Comparison of ENCODE assay signal across 21 cellular contexts in genomic region chr4:31793907-31794306, GRCh38.
DNase-seq lines count a peak whose midpoint lies in the region; ATAC-seq and TF ChIP-seq lines count a peak whose summit lies in the region.
"Had no signal": no experiment of that assay in that cellular context is flagged by ENCODE, and none has a peak within 500 bp of the region (broad histone marks: within the 10 kb centered on the region; RNA-seq: fewer than 3 reads in every experiment).

No MANE protein-coding gene starts in this region.

- no peak overlapping the region for H2BK15ac ChIP-seq in mesenchymal stem cell (ENCODE audit: low read depth, poor library complexity, severe bottlenecking)

- POLR2A ChIA-PET in OCI-LY7 (lab: Charles Lee) = no interaction called here

- H3K4me2 ChIP-seq in OCI-LY7 (ENCODE audit: low read length) (no peak overlapping the region), mesenchymal stem cell (ENCODE audit: low read length, poor library complexity, severe bottlenecking) (no peak overlapping the region)

- no peak overlapping the region for H2BK5ac ChIP-seq in mesenchymal stem cell (ENCODE audit: low read depth, low read length, poor library complexity, severe bottlenecking)

- H4K20me1 ChIP-seq in OCI-LY7 (ENCODE audit: insufficient read depth, low read length) = no peaks in the 10 kb centered on the region

- H3K4ac ChIP-seq in mesenchymal stem cell (ENCODE audit: low read depth in 1 of 2, low read length in 2 of 2) = no peak overlapping the region

- H3K27me3 ChIP-seq in colonic mucosa = no peaks in the 10 kb centered on the region
- no peaks in the 10 kb centered on the region for H3K27me3 ChIP-seq in mesenchymal stem cell (ENCODE audit: control insufficient read depth in 1 of 2, insufficient read depth in 1 of 2, low read length in 2 of 2)
- H3K27me3 ChIP-seq: vagina had no signal

- no peak overlapping the region for H3K14ac ChIP-seq in mesenchymal stem cell (ENCODE audit: low read length in 2 of 2)

- BruUV-seq in OCI-LY7 (replicated peaks; lab: Mats Ljungman, UMichigan) = no TSS peak

- H3K9ac ChIP-seq in colonic mucosa (ENCODE audit: low read depth in 2 of 2, low read length in 2 of 2) (no peak overlapping the region), mesenchymal stem cell (ENCODE audit: low read length) (no peak overlapping the region)

- CTCF ChIA-PET in OCI-LY7 (lab: Charles Lee; ENCODE audit: unreplicated experiment) = no interaction called here

- no CpG with 5 or more reads among the region's 4 CpGs for WGBS in mesenchymal stem cell

- H3K36me3 ChIP-seq in OCI-LY7 (ENCODE audit: insufficient read depth, low read length) = no peaks in the 10 kb centered on the region
- no peaks in the 10 kb centered on the region for H3K36me3 ChIP-seq in colonic mucosa
- no peaks in the 10 kb centered on the region for H3K36me3 ChIP-seq in mesenchymal stem cell (ENCODE audit: control insufficient read depth in 1 of 2, insufficient read depth in 2 of 2, low read depth in 1 of 2, low read length in 2 of 2)
- H3K36me3 ChIP-seq: prostate gland, vagina had no signal

- no peak overlapping the region for H2AK5ac ChIP-seq in mesenchymal stem cell (ENCODE audit: low read length, severe bottlenecking)

- H3K4me1 ChIP-seq in OCI-LY7 (ENCODE audit: insufficient read depth, low read length, poor library complexity, severe bottlenecking) (no peaks in the 10 kb centered on the region), colonic mucosa (no peaks in the 10 kb centered on the region), mesenchymal stem cell (ENCODE audit: control insufficient read depth, insufficient read depth, low read depth, low read length) (no peaks in the 10 kb centered on the region)
- H3K4me1 ChIP-seq: prostate gland, vagina had no signal

- no peaks in the 10 kb centered on the region for H3K79me1 ChIP-seq in mesenchymal stem cell (replicated peaks; ENCODE audit: low read length, poor library complexity, severe bottlenecking)

- H3K18ac ChIP-seq in mesenchymal stem cell (ENCODE audit: low read depth in 1 of 2, low read length in 2 of 2) = no peak overlapping the region

- H3K9me2 ChIP-seq in OCI-LY7 (ENCODE audit: insufficient read depth, low read length) = no peaks in the 10 kb centered on the region

- H3K27me3 Mint-ChIP-seq in natural killer cell (ENCODE audit: low read depth in 2 of 2) = no peaks in the 10 kb centered on the region
- H3K27me3 Mint-ChIP-seq: naive B cell had no signal

- peaks cover 12 to 20% of the 10 kb centered on the region in 2 donors for H3K9me3 Mint-ChIP-seq in natural killer cell

- H4K8ac ChIP-seq in mesenchymal stem cell (ENCODE audit: low read length) = no peak overlapping the region

- ATAC-seq in natural killer cell (no peak), GM21360 (IDR thresholded peaks at IDR 0.05; ENCODE audit: unreplicated experiment) (no peak)
- ATAC-seq: esophagus mucosa had no signal

- H3K4me3 Mint-ChIP-seq in natural killer cell = no peak overlapping the region
- H3K4me3 Mint-ChIP-seq: naive B cell had no signal

- TF ChIP-seq CTCF in C4-2B (conservative IDR thresholded peaks at IDR 0.05) (peak; percentile 45), OCI-LY7 (conservative IDR thresholded peaks at IDR 0.05; ENCODE audit: low read length) (peak; percentile 60; the same call in 1 of the 2 replicates), colonic mucosa (IDR thresholded peaks at IDR 0.05) (peak; percentile 14), natural killer cell (IDR thresholded peaks at IDR 0.05) (no peak)

- H2BK120ac ChIP-seq in mesenchymal stem cell (ENCODE audit: low read depth, low read length) = no peak overlapping the region

- no peaks in the 10 kb centered on the region for H3K4me1 Mint-ChIP-seq in natural killer cell
- H3K4me1 Mint-ChIP-seq: naive B cell had no signal

- no peak overlapping the region for H3K27ac Mint-ChIP-seq in natural killer cell
- H3K27ac Mint-ChIP-seq: naive B cell had no signal

- H3K36me3 Mint-ChIP-seq in natural killer cell = no peaks in the 10 kb centered on the region
- H3K36me3 Mint-ChIP-seq: naive B cell had no signal

- no peak for DNase-seq in OCI-LY7 (ENCODE audit: low spot score)
- no peak for DNase-seq in colonic mucosa
- DNase-seq in mesenchymal stem cell = peak; percentile 2
- no peak for DNase-seq in natural killer cell
- DNase-seq in germinal center (ENCODE audit: low spot score) = no peak
- DNase-seq in NCI-H1092 treated with DMSO at 0.1 percent for 48 hours (lab: John Stamatoyannopoulos, UW) = no peak
- DNase-seq: activated CD4-positive, alpha-beta T cell treated with anti-CD3 and anti-CD28 coated beads, Interleukin-2, amount 50 U/mL, for 4 hours; Calu3; cortex of kidney; naive B cell; NCI-H146; small intestine; stimulated activated CD4-positive, alpha-beta T cell treated with anti-CD3 and anti-CD28 coated beads, Interleukin-4, amount 100 ng/mL, for 4 hours; substantia nigra; T-helper 1 cell had no signal

- no peak overlapping the region for H2BK12ac ChIP-seq in mesenchymal stem cell (ENCODE audit: low read length in 2 of 2)

- no peak overlapping the region for H4K91ac ChIP-seq in mesenchymal stem cell (ENCODE audit: low read length)

- H2AFZ ChIP-seq in OCI-LY7 (ENCODE audit: low read length) = no peak overlapping the region
- H2AFZ ChIP-seq in mesenchymal stem cell (ENCODE audit: low read depth, low read length) = no peak overlapping the region

- H3K9me3 ChIP-seq in OCI-LY7 (ENCODE audit: low read length) = no peaks in the 10 kb centered on the region
- no peaks in the 10 kb centered on the region for H3K9me3 ChIP-seq in colonic mucosa
- peaks cover 3% of the 10 kb centered on the region for H3K9me3 ChIP-seq in mesenchymal stem cell (ENCODE audit: control insufficient read depth, low read length)
- H3K9me3 ChIP-seq: prostate gland, vagina had no signal

- H3K4me3 ChIP-seq in OCI-LY7 (ENCODE audit: low read depth, low read length, poor library complexity, severe bottlenecking) (no peak overlapping the region), colonic mucosa (no peak overlapping the region), mesenchymal stem cell (ENCODE audit: insufficient read depth in 1 of 2, low read depth in 1 of 2, low read length in 2 of 2) (no peak overlapping the region)
- H3K4me3 ChIP-seq: lung, prostate gland, vagina had no signal

- H3K27ac ChIP-seq in C4-2B = no peak overlapping the region
- no peak overlapping the region for H3K27ac ChIP-seq in OCI-LY7 (ENCODE audit: low read depth, low read length, poor library complexity, severe bottlenecking)
- no peak overlapping the region for H3K27ac ChIP-seq in colonic mucosa
- H3K27ac ChIP-seq in mesenchymal stem cell (ENCODE audit: low read length, poor library complexity, severe bottlenecking) = no peak overlapping the region
- H3K27ac ChIP-seq: prostate gland, vagina had no signal

- no peak overlapping the region for H3K23ac ChIP-seq in mesenchymal stem cell (ENCODE audit: low read length in 2 of 2)

- intact Hi-C loops in OCI-LY7 (cut with micrococcal nuclease; ENCODE audit: unreplicated experiment) (no loop called here), colonic mucosa (cut with DNase I) (no loop called here), natural killer cell (cut with micrococcal nuclease) (no loop called here)

- H3K79me2 ChIP-seq in OCI-LY7 (ENCODE audit: insufficient read depth, low read depth, low read length) = no peaks in the 10 kb centered on the region
